In genomic region chr14:58152569-58152857, GRCh38 we compare ENCODE assay signal across 9 cellular contexts. TPM values are rescaled to one million over a fixed set of nuclear protein-coding genes. Genes with fewer than 3 reads are reported as not detected.
A peak's percentile ranks its signal among the peaks of the same experiment; 100 is the strongest.
DNase-seq lines count a peak whose midpoint lies in the region; ATAC-seq and TF ChIP-seq lines count a peak whose summit lies in the region.
"Had no signal": no experiment of that assay in that cellular context is flagged by ENCODE, and none has a peak within 500 bp of the region (broad histone marks: within the 10 kb centered on the region; RNA-seq: fewer than 3 reads in every experiment).

No MANE protein-coding gene starts in this region.

- H3K4me1 ChIP-seq in right atrium auricular region, result peaks cover 0 to 12% of the 10 kb centered on the region in 2 donors

- H3K27ac ChIP-seq in right atrium auricular region, result peak overlapping the region; percentile 58 to 68

- H3K4me1 Mint-ChIP-seq in T-helper 17 cell, result peaks cover 10% of the 10 kb centered on the region
- H3K4me1 Mint-ChIP-seq in stimulated activated memory B cell treated with anti-CD40 and anti-IgM and Interleukin-4, amounts not matched to agents 10 μg/mL and 1 μg/mL and 100 μg/mL, for 72 hours, result peaks cover 16% of the 10 kb centered on the region

- peak overlapping the region; percentile 82 for H3K4me3 Mint-ChIP-seq in T-helper 17 cell
- H3K4me3 Mint-ChIP-seq in stimulated activated memory B cell treated with anti-CD40 and anti-IgM and Interleukin-4, amounts not matched to agents 10 μg/mL and 1 μg/mL and 100 μg/mL, for 72 hours, result peak overlapping the region; percentile 75

- H3K36me3 Mint-ChIP-seq in T-helper 17 cell (ENCODE audit: low read depth), result no peaks in the 10 kb centered on the region
- H3K36me3 Mint-ChIP-seq in stimulated activated memory B cell treated with anti-CD40 and anti-IgM and Interleukin-4, amounts not matched to agents 10 μg/mL and 1 μg/mL and 100 μg/mL, for 72 hours, result no peaks in the 10 kb centered on the region

- no peaks in the 10 kb centered on the region for H3K9me3 Mint-ChIP-seq in stimulated activated memory B cell treated with anti-CD40 and anti-IgM and Interleukin-4, amounts not matched to agents 10 μg/mL and 1 μg/mL and 100 μg/mL, for 72 hours
- H3K9me3 Mint-ChIP-seq: activated naive CD4-positive, alpha-beta T cell treated with anti-CD3 and anti-CD28 coated beads, Interleukin-2, amount 50 U/mL, for 72 hours had no signal

- H3K4me3 ChIP-seq in right atrium auricular region, result peak overlapping the region; percentile 65 to 78

- DNase-seq in NCI-H82 (lab: John Stamatoyannopoulos, UW), result peak; percentile 88
- DNase-seq in NCI-H82 treated with DMSO at 0.1 percent for 48 hours (lab: John Stamatoyannopoulos, UW; ENCODE audit: unreplicated experiment), result no peak
- DNase-seq in T-helper 17 cell, result no peak
- DNase-seq in right atrium auricular region (ENCODE audit: low spot score), result no peak
- DNase-seq in hepatic stellate cell (ENCODE audit: low spot score), result no peak
- no peak for DNase-seq in GF-D8 (lab: John Stamatoyannopoulos, UW)

- no peak for TF ChIP-seq CTCF in right atrium auricular region (IDR thresholded peaks at IDR 0.05)

- H3K9me3 ChIP-seq in T-helper 17 cell (ENCODE audit: control insufficient read depth, low read length, poor library complexity, severe bottlenecking) (no peaks in the 10 kb centered on the region), right atrium auricular region (no peaks in the 10 kb centered on the region)

- peak; percentile 7 for ATAC-seq in T-helper 17 cell
- no peak for ATAC-seq in stimulated activated memory B cell treated with anti-CD40 and anti-IgM and Interleukin-4, amounts not matched to agents 10 μg/mL and 1 μg/mL and 100 μg/mL, for 72 hours
- no peak for ATAC-seq in GM21737 (IDR thresholded peaks at IDR 0.05; ENCODE audit: unreplicated experiment)

- no peak overlapping the region for H3K27ac Mint-ChIP-seq in T-helper 17 cell
- H3K27ac Mint-ChIP-seq in stimulated activated memory B cell treated with anti-CD40 and anti-IgM and Interleukin-4, amounts not matched to agents 10 μg/mL and 1 μg/mL and 100 μg/mL, for 72 hours, result no peak overlapping the region
- H3K27ac Mint-ChIP-seq: activated naive CD4-positive, alpha-beta T cell treated with anti-CD3 and anti-CD28 coated beads, Interleukin-2, amount 50 U/mL, for 72 hours had no signal

- no peaks in the 10 kb centered on the region for H3K36me3 ChIP-seq in right atrium auricular region

- H3K27me3 Mint-ChIP-seq in T-helper 17 cell, result peaks cover 74% of the 10 kb centered on the region
- H3K27me3 Mint-ChIP-seq in stimulated activated memory B cell treated with anti-CD40 and anti-IgM and Interleukin-4, amounts not matched to agents 10 μg/mL and 1 μg/mL and 100 μg/mL, for 72 hours, result peaks cover 75% of the 10 kb centered on the region

- no peaks in the 10 kb centered on the region for H3K27me3 ChIP-seq in right atrium auricular region

RNA-seq across cellular contexts. Expression of gene ARMH4, which starts 0.5 kb away (rescaled TPM):
- not detected for total RNA-seq in T-helper 17 cell
- total RNA-seq in right atrium auricular region, result 10 to 100 TPM in 1 of 2 donors, 1 to 10 TPM in 1; 3.4 to 16.3 TPM

RNA-seq across cellular contexts. Expression of gene ACTR10, which starts 47.4 kb away (rescaled TPM):
- total RNA-seq in T-helper 17 cell, result 10 to 100 TPM; 35.5 to 38.0 TPM
- 100 to 1,000 TPM in 1 of 2 donors, 10 to 100 TPM in 1; 55.3 to 109 TPM for total RNA-seq in right atrium auricular region

Comparison
In these comparisons a context has a peak if more than half of its experiments do, and no peak if none do; other contexts are left out.
1. RNA of gene ARMH4, which starts 0.5 kb away (total RNA-seq): 3.4 to 16.3 TPM in right atrium auricular region; not detected in T-helper 17 cell; every median in the first group is over 4 times any median in the second.